ENCODE assay signal across 33 cellular contexts in genomic region chr12:102034346-102034745, GRCh38. TPM values are rescaled to one million over a fixed set of nuclear protein-coding genes. Genes with fewer than 3 reads are reported as not detected.
DNase-seq lines count a peak whose midpoint lies in the region; ATAC-seq, FAIRE-seq and TF ChIP-seq lines count a peak whose summit lies in the region.
"Had no signal": no experiment of that assay in that cellular context is flagged by ENCODE, and none has a peak within 500 bp of the region (broad histone marks: within the 10 kb centered on the region; RNA-seq: fewer than 3 reads in every experiment).

No MANE protein-coding gene starts in this region.

- peaks cover 61 to 66% of the 10 kb centered on the region in 2 donors for H3K36me3 Mint-ChIP-seq in CD14-positive monocyte

- H3K79me2 ChIP-seq in mammary epithelial cell (ENCODE audit: insufficient read depth, low read length) = no peaks in the 10 kb centered on the region

- H3K4me1 ChIP-seq in mammary epithelial cell (ENCODE audit: insufficient read depth, low read length) (no peaks in the 10 kb centered on the region), breast epithelium (no peaks in the 10 kb centered on the region)
- H3K4me1 ChIP-seq: adrenal gland, gastrocnemius medialis, pancreas, SJSA1 had no signal

- H3K27me3 Mint-ChIP-seq in CD14-positive monocyte (ENCODE audit: low read depth in 3 of 3) = no peaks in the 10 kb centered on the region
- H3K27me3 Mint-ChIP-seq: B cell; effector memory CD8-positive, alpha-beta T cell; stimulated activated naive B cell treated with anti-CD40 and anti-IgM and Interleukin-4, amounts not matched to agents 10 μg/mL and 1 μg/mL and 100 μg/mL, for 72 hours; T-cell; type B pancreatic cell had no signal

- CTCF ChIA-PET in mammary epithelial cell (lab: Charles Lee; ENCODE audit: low non-redundant PET) = no interaction called here

- H4K20me1 ChIP-seq in mammary epithelial cell (ENCODE audit: insufficient read depth, low read length) = no peaks in the 10 kb centered on the region

- no peak overlapping the region for H3K27ac ChIP-seq in mammary epithelial cell (ENCODE audit: insufficient read depth, low read depth, low read length)
- no peak overlapping the region for H3K27ac ChIP-seq in breast epithelium
- H3K27ac ChIP-seq: adrenal gland, gastrocnemius medialis, pancreas, RWPE1, SJSA1 had no signal

- H3K9ac ChIP-seq in mammary epithelial cell (ENCODE audit: insufficient read depth, low read length) = no peak overlapping the region

- no peaks in the 10 kb centered on the region for H3K4me1 Mint-ChIP-seq in CD14-positive monocyte
- H3K4me1 Mint-ChIP-seq: B cell; stimulated activated naive B cell treated with anti-CD40 and anti-IgM and Interleukin-4, amounts not matched to agents 10 μg/mL and 1 μg/mL and 100 μg/mL, for 72 hours had no signal

- no TSS peak for BruUV-seq in mammary epithelial cell (replicated peaks; lab: Mats Ljungman, UMichigan)

- H2AFZ ChIP-seq in mammary epithelial cell (ENCODE audit: low read depth, low read length) = no peak overlapping the region

- DNase-seq in mammary epithelial cell = peak; percentile 43
- DNase-seq in breast epithelium (ENCODE audit: low spot score in 2 of 2) = no peak
- DNase-seq in bronchial epithelial cell (ENCODE audit: low read depth) = peak; percentile 62
- no peak for DNase-seq in activated CD4-positive, alpha-beta T cell treated with anti-CD3 and anti-CD28 coated beads for 48 hours
- no peak for DNase-seq in CD14-positive monocyte (ENCODE audit: low spot score)
- DNase-seq in activated CD4-positive, CD25-positive, alpha-beta regulatory T cell treated with anti-CD3 and anti-CD28 coated beads, Interleukin-2, amount 50 U/mL, for 72 hours = no peak
- DNase-seq: 8988T; activated CD4-positive, alpha-beta T cell treated with anti-CD3 and anti-CD28 coated beads, Interleukin-2, amount 50 U/mL, for 48 hours; activated naive CD4-positive, alpha-beta T cell treated with anti-CD3 and anti-CD28 coated beads for 36 hours; adrenal gland; CD8-positive, alpha-beta T cell; central memory CD4-positive, alpha-beta T cell; effector memory CD8-positive, alpha-beta T cell; gastrocnemius medialis; GOT3; HFFc6; left cardiac atrium; NCI-H1092 treated with DMSO at 0.1 percent for 48 hours; NCI-H187; NCI-H2171 treated with DMSO at 0.1 percent for 48 hours; NCI-H510A treated with DMSO at 0.1 percent for 48 hours; pancreas; stimulated activated naive B cell treated with anti-CD40 and anti-IgM and Interleukin-4, amounts not matched to agents 10 μg/mL and 1 μg/mL and 100 μg/mL, for 72 hours; T-cell had no signal

- H3K27ac Mint-ChIP-seq in CD14-positive monocyte = no peak overlapping the region
- H3K27ac Mint-ChIP-seq: activated naive CD4-positive, alpha-beta T cell treated with anti-CD3 and anti-CD28 coated beads for 36 hours; activated T-helper 1 cell treated with anti-CD3 and anti-CD28 coated beads, Interleukin-12 subunit alpha, Interleukin-12 subunit beta, Interleukin-2, Interleukin-4 antibody, amounts not matched to agents 30 ng/mL and 10 ng/mL and 1 ng/mL, durations not matched to agents 14 hours and 24 hours and 36 hours; B cell; CD8-positive, alpha-beta T cell; effector memory CD8-positive, alpha-beta T cell; HFFc6; stimulated activated naive B cell treated with anti-CD40 and anti-IgM and Interleukin-4, amounts not matched to agents 10 μg/mL and 1 μg/mL and 100 μg/mL, for 72 hours; T-cell; type B pancreatic cell had no signal

- no peaks in the 10 kb centered on the region for H3K27me3 ChIP-seq in mammary epithelial cell (ENCODE audit: insufficient read depth, low read length)
- H3K27me3 ChIP-seq in breast epithelium = no peaks in the 10 kb centered on the region
- no peaks in the 10 kb centered on the region for H3K27me3 ChIP-seq in bronchial epithelial cell (ENCODE audit: control insufficient read depth, insufficient read depth, low read length)
- H3K27me3 ChIP-seq: adrenal gland, gastrocnemius medialis, pancreas, SJSA1 had no signal

- no peaks in the 10 kb centered on the region for H3K9me3 Mint-ChIP-seq in CD14-positive monocyte
- H3K9me3 Mint-ChIP-seq: activated naive CD4-positive, alpha-beta T cell treated with anti-CD3 and anti-CD28 coated beads for 36 hours; activated T-helper 1 cell treated with anti-CD3 and anti-CD28 coated beads, Interleukin-12 subunit alpha, Interleukin-12 subunit beta, Interleukin-2, Interleukin-4 antibody, amounts not matched to agents 30 ng/mL and 10 ng/mL and 1 ng/mL, durations not matched to agents 14 hours and 24 hours and 36 hours; CD8-positive, alpha-beta T cell; effector memory CD8-positive, alpha-beta T cell; HFFc6; stimulated activated naive B cell treated with anti-CD40 and anti-IgM and Interleukin-4, amounts not matched to agents 10 μg/mL and 1 μg/mL and 100 μg/mL, for 72 hours; T-cell; type B pancreatic cell had no signal

- TF ChIP-seq CTCF in mammary epithelial cell (conservative IDR thresholded peaks at IDR 0.05 in 1 of 2, IDR thresholded peaks at IDR 0.05 in 1 of 2; ENCODE audit: extremely low read depth in 1 of 2, insufficient read depth in 1 of 2, low read depth in 1 of 2, low read length in 2 of 2) = no peak
- no peak for TF ChIP-seq CTCF in breast epithelium (IDR thresholded peaks at IDR 0.05)
- no peak for TF ChIP-seq CTCF in bronchial epithelial cell (IDR thresholded peaks at IDR 0.05; ENCODE audit: insufficient read depth, low read length, severe bottlenecking)
- no peak for TF ChIP-seq CTCF in CD14-positive monocyte (IDR thresholded peaks at IDR 0.05)

- peaks cover 4% of the 10 kb centered on the region for H3K36me3 ChIP-seq in mammary epithelial cell (ENCODE audit: insufficient read depth, low read length)
- peaks cover 3% of the 10 kb centered on the region for H3K36me3 ChIP-seq in breast epithelium
- H3K36me3 ChIP-seq in bronchial epithelial cell (ENCODE audit: control insufficient read depth, insufficient read depth, low read length) = peaks cover 1% of the 10 kb centered on the region

- H3K4me3 Mint-ChIP-seq in CD14-positive monocyte = no peak overlapping the region
- H3K4me3 Mint-ChIP-seq: activated naive CD4-positive, alpha-beta T cell treated with anti-CD3 and anti-CD28 coated beads for 36 hours; activated T-helper 1 cell treated with anti-CD3 and anti-CD28 coated beads, Interleukin-12 subunit alpha, Interleukin-12 subunit beta, Interleukin-2, Interleukin-4 antibody, amounts not matched to agents 30 ng/mL and 10 ng/mL and 1 ng/mL, durations not matched to agents 14 hours and 24 hours and 36 hours; B cell; CD8-positive, alpha-beta T cell; effector memory CD8-positive, alpha-beta T cell; HFFc6; stimulated activated naive B cell treated with anti-CD40 and anti-IgM and Interleukin-4, amounts not matched to agents 10 μg/mL and 1 μg/mL and 100 μg/mL, for 72 hours; T-cell; type B pancreatic cell had no signal

- WGBS in mammary epithelial cell (ENCODE audit: low coverage, missing lambda C conversion rate) = 31% methylated on average over 3 of the region's 3 CpGs

- H3K4me2 ChIP-seq in mammary epithelial cell (ENCODE audit: insufficient read depth, low read depth, low read length) = no peak overlapping the region

- in situ Hi-C loops in mammary epithelial cell (cut with MboI; ENCODE audit: low sequenced_read_pairs in 2 of 2) = no loop called here

- intact Hi-C loops in mammary epithelial cell (cut with micrococcal nuclease) (no loop called here), breast epithelium (cut with DNase I; ENCODE audit: low total_unique reads) (no loop called here), CD14-positive monocyte (cut with micrococcal nuclease) (no loop called here)

- no peaks in the 10 kb centered on the region for H3K9me3 ChIP-seq in mammary epithelial cell (replicated peaks; ENCODE audit: insufficient read depth, low read length)
- no peaks in the 10 kb centered on the region for H3K9me3 ChIP-seq in breast epithelium
- H3K9me3 ChIP-seq: adrenal gland, gastrocnemius medialis, pancreas, SJSA1 had no signal

- no peak overlapping the region for H3K4me3 ChIP-seq in mammary epithelial cell (replicated peaks in 1 of 3; ENCODE audit: insufficient read depth in 1 of 3, low read depth in 2 of 3, low read length in 3 of 3)
- no peak overlapping the region for H3K4me3 ChIP-seq in breast epithelium
- no peak overlapping the region for H3K4me3 ChIP-seq in bronchial epithelial cell (ENCODE audit: low read depth, low read length)
- H3K4me3 ChIP-seq: adrenal gland, gastrocnemius medialis, K562, pancreas, SJSA1 had no signal

- ATAC-seq in HG03378 (IDR thresholded peaks at IDR 0.05; ENCODE audit: unreplicated experiment) = no peak
- ATAC-seq: CD8-positive, alpha-beta T cell; effector memory CD8-positive, alpha-beta T cell; esophagus mucosa; gastrocnemius medialis; K562; left cardiac atrium; pancreas; stimulated activated naive B cell treated with anti-CD40 and anti-IgM and Interleukin-4, amounts not matched to agents 10 μg/mL and 1 μg/mL and 100 μg/mL, for 72 hours; T-cell had no signal

- FAIRE-seq in bronchial epithelial cell (lab: Jason Lieb, UNC) = no peak
- FAIRE-seq in islet of Langerhans (lab: Jason Lieb, UNC) = peak; percentile 5
- FAIRE-seq: K562, pancreas had no signal

- dilution Hi-C loops in mammary epithelial cell (cut with HindIII; ENCODE audit: low sequenced_read_pairs) = no loop called here

- TF ChIP-seq POLR2A in breast epithelium (IDR thresholded peaks at IDR 0.05) = no peak

RNA-seq across cellular contexts. Expression of gene WASHC3, which starts 27.4 kb away (rescaled TPM):
- total RNA-seq in mammary epithelial cell = 10 to 100 TPM; 48.9 to 61.2 TPM
- polyA plus RNA-seq in mammary epithelial cell = 49.7 TPM
- polyA minus RNA-seq in mammary epithelial cell = 54.7 TPM
- total RNA-seq in breast epithelium = 10 to 100 TPM; 68.1 to 99.9 (median 74.1) TPM
- total RNA-seq in bronchial epithelial cell = 37.1 and 80.0 TPM in 2 replicates
- polyA plus RNA-seq in CD14-positive monocyte = 10 to 100 TPM; 66.2 to 75.8 TPM

Comparison
In these comparisons a context has a peak if more than half of its experiments do, and no peak if none do; other contexts are left out.
1. DNase-seq: peak in mammary epithelial cell (single experiment) and bronchial epithelial cell (single experiment); none in breast epithelium (0 of 2), activated CD4-positive, alpha-beta T cell treated with anti-CD3 and anti-CD28 coated beads for 48 hours (single experiment), CD14-positive monocyte (single experiment) and activated CD4-positive, CD25-positive, alpha-beta regulatory T cell treated with anti-CD3 and anti-CD28 coated beads, Interleukin-2, amount 50 U/mL, for 72 hours (single experiment).